In genomic region chr1:101331794-101332193, GRCh38 we compare ENCODE assay signal across 27 cellular contexts.
"Had no signal": no experiment of that assay in that cellular context is flagged by ENCODE, and none has a peak within 500 bp of the region (broad histone marks: within the 10 kb centered on the region; RNA-seq: fewer than 3 reads in every experiment).

No MANE protein-coding gene starts in this region.

- H3K36me3 ChIP-seq: gastroesophageal sphincter, heart left ventricle, left lung, ovary, spleen, tibial artery had no signal

- H3K27me3 Mint-ChIP-seq: stimulated activated memory B cell treated with anti-CD40 and anti-IgM and Interleukin-4, amounts not matched to agents 10 μg/mL and 1 μg/mL and 100 μg/mL, for 72 hours had no signal

- H3K9me3 Mint-ChIP-seq: endodermal cell had no signal

- ATAC-seq: esophagus mucosa; foreskin keratinocyte; gastroesophageal sphincter; heart left ventricle; left cardiac atrium; left lung; naive thymus-derived CD4-positive, alpha-beta T cell; psoas muscle; right cardiac atrium; stimulated activated memory B cell treated with anti-CD40 and anti-IgM and Interleukin-4, amounts not matched to agents 10 μg/mL and 1 μg/mL and 100 μg/mL, for 72 hours had no signal

- H3K27ac Mint-ChIP-seq: endodermal cell; stimulated activated memory B cell treated with anti-CD40 and anti-IgM and Interleukin-4, amounts not matched to agents 10 μg/mL and 1 μg/mL and 100 μg/mL, for 72 hours; type B pancreatic cell had no signal

- H3K9me3 ChIP-seq: gastroesophageal sphincter, heart left ventricle, left lung, ovary, psoas muscle, testis, tibial artery had no signal

- H3K36me3 Mint-ChIP-seq: type B pancreatic cell had no signal

- H3K27me3 ChIP-seq: gastroesophageal sphincter, heart left ventricle, hepatocyte, left lung, ovary, spleen, testis, tibial artery had no signal

- H3K4me3 Mint-ChIP-seq: endodermal cell; naive thymus-derived CD4-positive, alpha-beta T cell; stimulated activated memory B cell treated with anti-CD40 and anti-IgM and Interleukin-4, amounts not matched to agents 10 μg/mL and 1 μg/mL and 100 μg/mL, for 72 hours; type B pancreatic cell had no signal

- H3K4me1 Mint-ChIP-seq: endodermal cell had no signal

- H3K4me1 ChIP-seq: foreskin keratinocyte, gastroesophageal sphincter, heart left ventricle, left lung, psoas muscle, spleen, testis, tibial artery had no signal

- H3K27ac ChIP-seq: dorsolateral prefrontal cortex, epithelial cell of prostate, foreskin keratinocyte, gastroesophageal sphincter, heart left ventricle, hepatocyte, left lung, ovary, psoas muscle, skin epidermis, spleen, testis, tibial artery had no signal

- H3K4me3 ChIP-seq: dorsolateral prefrontal cortex, gastroesophageal sphincter, heart left ventricle, hepatocyte, left lung, ovary, psoas muscle, skin epidermis, spleen, testis, tibial artery had no signal

- DNase-seq: dorsolateral prefrontal cortex; effector CD4-positive, alpha-beta T cell; endodermal cell; foreskin keratinocyte; heart left ventricle; left cardiac atrium; left lung; mesendoderm; midbrain; naive thymus-derived CD4-positive, alpha-beta T cell; occipital lobe; ovary; posterior cingulate gyrus; psoas muscle; right cardiac atrium; spleen; stimulated activated CD4-positive, alpha-beta T cell treated with anti-CD3 and anti-CD28 coated beads, Interleukin-4, amount 100 ng/mL, for 4 hours; substantia nigra; testis; tibial artery had no signal
